Comparison of ENCODE assay signal across 17 cellular contexts in genomic region chr3:10956991-10957390, GRCh38. TPM values are rescaled to one million over a fixed set of nuclear protein-coding genes. Genes with fewer than 3 reads are reported as not detected.
DNase-seq lines count a peak whose midpoint lies in the region; ATAC-seq and TF ChIP-seq lines count a peak whose summit lies in the region.
"Had no signal": no experiment of that assay in that cellular context is flagged by ENCODE, and none has a peak within 500 bp of the region (broad histone marks: within the 10 kb centered on the region; RNA-seq: fewer than 3 reads in every experiment).

No MANE protein-coding gene starts in this region.

- H3K27me3 ChIP-seq in neuronal stem cell (ENCODE audit: control insufficient read depth in 3 of 3, insufficient read depth in 3 of 3, low read depth in 1 of 3, low read length in 3 of 3) (peaks cover 0 to 22% (median 0%) of the 10 kb centered on the region in 3 experiments), thyroid gland (no peaks in the 10 kb centered on the region)
- H3K27me3 ChIP-seq: MG63 had no signal

- no peak overlapping the region for H4K91ac ChIP-seq in neuronal stem cell (ENCODE audit: low read depth, low read length, poor library complexity)

- peaks cover 42% of the 10 kb centered on the region for H3K27me3 Mint-ChIP-seq in stimulated activated memory B cell treated with anti-CD40 and anti-IgM and Interleukin-4, amounts not matched to agents 10 μg/mL and 1 μg/mL and 100 μg/mL, for 72 hours

- H3K23ac ChIP-seq in neuronal stem cell (ENCODE audit: low read depth, low read length, poor library complexity): no peak overlapping the region

- H2BK15ac ChIP-seq in neuronal stem cell (ENCODE audit: low read length): no peak overlapping the region

- H3K4me2 ChIP-seq in neuronal stem cell (ENCODE audit: insufficient read depth, low read length, poor library complexity, severe bottlenecking): no peak overlapping the region
- H3K4me2 ChIP-seq: KMS-11 had no signal

- TF ChIP-seq CTCF in thyroid gland (IDR thresholded peaks at IDR 0.05): no peak

- H3K4me1 ChIP-seq in neuronal stem cell (ENCODE audit: control insufficient read depth in 2 of 2, insufficient read depth in 1 of 2, low read depth in 1 of 2, low read length in 2 of 2) (no peaks in the 10 kb centered on the region), thyroid gland (peaks cover 13 to 28% of the 10 kb centered on the region in 2 donors)

- TF ChIP-seq POLR2A in thyroid gland (IDR thresholded peaks at IDR 0.05): no peak

- peaks cover 0 to 2% of the 10 kb centered on the region in 2 donors for H3K9me3 ChIP-seq in neuronal stem cell (replicated peaks in 1 of 2; ENCODE audit: control insufficient read depth in 2 of 2, insufficient read depth in 1 of 2, low read depth in 1 of 2, low read length in 2 of 2)
- H3K9me3 ChIP-seq in thyroid gland: no peaks in the 10 kb centered on the region
- H3K9me3 ChIP-seq: MG63 had no signal

- no peak overlapping the region for H2AFZ ChIP-seq in neuronal stem cell (ENCODE audit: low read length)

- H3K4me3 ChIP-seq in neuronal stem cell (ENCODE audit: low read length in 2 of 2) (peak overlapping the region in 1 of 2 donors; percentile 18), thyroid gland (replicated peaks in 1 of 3) (no peak overlapping the region)
- H3K4me3 ChIP-seq: GM12878, MG63 had no signal

- no peaks in the 10 kb centered on the region for H3K79me1 ChIP-seq in neuronal stem cell (ENCODE audit: low read depth, low read length)

- H2BK120ac ChIP-seq in neuronal stem cell (ENCODE audit: low read depth, low read length): no peak overlapping the region

- H3K36me3 ChIP-seq in neuronal stem cell (replicated peaks in 1 of 2; ENCODE audit: control insufficient read depth in 2 of 2, insufficient read depth in 2 of 2, low read length in 2 of 2) (no peaks in the 10 kb centered on the region), thyroid gland (no peaks in the 10 kb centered on the region)
- H3K36me3 ChIP-seq: MG63 had no signal

- H3K4ac ChIP-seq in neuronal stem cell (ENCODE audit: low read length): no peak overlapping the region

- ATAC-seq in left cardiac atrium: peak; percentile 31 to 41
- ATAC-seq in stimulated activated memory B cell treated with anti-CD40 and anti-IgM and Interleukin-4, amounts not matched to agents 10 μg/mL and 1 μg/mL and 100 μg/mL, for 72 hours: no peak
- no peak for ATAC-seq in HG03460 (IDR thresholded peaks at IDR 0.05; ENCODE audit: unreplicated experiment)
- ATAC-seq: GM12878, HCT116, HepG2, PC-3 had no signal

- no peak overlapping the region for H3K9ac ChIP-seq in neuronal stem cell (ENCODE audit: low read depth, low read length, poor library complexity)
- H3K9ac ChIP-seq: KMS-11 had no signal

- peak overlapping the region; percentile 42 for H3K18ac ChIP-seq in neuronal stem cell (ENCODE audit: low read length)

- H3K27ac ChIP-seq in angular gyrus (ENCODE audit: low read depth, low read length): peak overlapping the region; percentile 6
- H3K27ac ChIP-seq in neuronal stem cell (replicated peaks; ENCODE audit: low read length): no peak overlapping the region
- no peak overlapping the region for H3K27ac ChIP-seq in thyroid gland
- H3K27ac ChIP-seq: KMS-11 had no signal

- no peak overlapping the region for H3K14ac ChIP-seq in neuronal stem cell (ENCODE audit: low read length)

- intact Hi-C loops in left cardiac atrium (cut with DNase I): no loop called here
- intact Hi-C loops in thyroid gland (cut with DNase I): no loop called here

- no peak overlapping the region for H3K27ac Mint-ChIP-seq in stimulated activated memory B cell treated with anti-CD40 and anti-IgM and Interleukin-4, amounts not matched to agents 10 μg/mL and 1 μg/mL and 100 μg/mL, for 72 hours

- H3K36me3 Mint-ChIP-seq in stimulated activated memory B cell treated with anti-CD40 and anti-IgM and Interleukin-4, amounts not matched to agents 10 μg/mL and 1 μg/mL and 100 μg/mL, for 72 hours: no peaks in the 10 kb centered on the region

- H2AK5ac ChIP-seq in neuronal stem cell (ENCODE audit: low read depth, low read length): no peak overlapping the region

- H4K8ac ChIP-seq in neuronal stem cell (ENCODE audit: low read depth, low read length): no peak overlapping the region

- no peak overlapping the region for H2BK5ac ChIP-seq in neuronal stem cell (ENCODE audit: low read length)

- H3K4me3 Mint-ChIP-seq in stimulated activated memory B cell treated with anti-CD40 and anti-IgM and Interleukin-4, amounts not matched to agents 10 μg/mL and 1 μg/mL and 100 μg/mL, for 72 hours: no peak overlapping the region

- no CpG with 5 or more reads among the region's 6 CpGs for WGBS in neuronal stem cell (ENCODE audit: extremely low coverage in 2 of 2, insufficient read length in 2 of 2, insufficient replicate concordance in 1 of 2), 2 donors
- WGBS in thyroid gland, 2 donors: 51 to 59% methylated on average over 6 of the region's 6 CpGs

- H2BK12ac ChIP-seq in neuronal stem cell (ENCODE audit: low read length): no peak overlapping the region

- no peaks in the 10 kb centered on the region for H3K4me1 Mint-ChIP-seq in stimulated activated memory B cell treated with anti-CD40 and anti-IgM and Interleukin-4, amounts not matched to agents 10 μg/mL and 1 μg/mL and 100 μg/mL, for 72 hours

- DNase-seq in left cardiac atrium (no peak), neuronal stem cell (ENCODE audit: low spot score) (no peak), thyroid gland (peak; percentile 18), DMS 273 (lab: John Stamatoyannopoulos, UW; ENCODE audit: unreplicated experiment) (no peak), kidney tubule cell (ENCODE audit: low spot score) (no peak)
- DNase-seq: MG63, NCI-H1105, NCI-H187, PC-3 had no signal

- H3K9me3 Mint-ChIP-seq in stimulated activated memory B cell treated with anti-CD40 and anti-IgM and Interleukin-4, amounts not matched to agents 10 μg/mL and 1 μg/mL and 100 μg/mL, for 72 hours: no peaks in the 10 kb centered on the region

RNA-seq across cellular contexts. Expression of gene SLC6A1, which starts 35.6 kb away (rescaled TPM):
- total RNA-seq in left cardiac atrium (1 to 10 TPM; 1.1 to 1.2 TPM), thyroid gland (1 to 10 TPM in 1 of 4 donors, under 1 TPM in 1, not detected in 2; 0.27 to 1.3 TPM)
- 0.75 TPM for polyA plus RNA-seq in neuronal stem cell (2013, experiment 1 of 2)
- polyA plus RNA-seq in neuronal stem cell (2013, experiment 2 of 2): 0.78 TPM
- total RNA-seq: A673, GM12878, HepG2, PC-3 had no signal
- polyA plus RNA-seq: GM12878, HepG2 had no signal

Comparison
In these comparisons a context has a peak if more than half of its experiments do, and no peak if none do; other contexts are left out.
1. ATAC-seq: peak in left cardiac atrium (2 of 2); none in stimulated activated memory B cell treated with anti-CD40 and anti-IgM and Interleukin-4, amounts not matched to agents 10 μg/mL and 1 μg/mL and 100 μg/mL, for 72 hours (single experiment) and HG03460 (single experiment).
2. DNase-seq: peak in thyroid gland (2 of 2); none in left cardiac atrium (single experiment), neuronal stem cell (single experiment), DMS 273 (single experiment) and kidney tubule cell (single experiment).